ENCODE assay signal across 8 cellular contexts in genomic region chr5:123036391-123037103, GRCh38. TPM values are rescaled to one million over a fixed set of nuclear protein-coding genes. Genes with fewer than 3 reads are reported as not detected.
DNase-seq lines count a peak whose midpoint lies in the region; ATAC-seq and TF ChIP-seq lines count a peak whose summit lies in the region.

TSS of gene PPIC (minus strand) at chr5:123036725. CDS start at chr5:123036625, 100 bp downstream.

- peak within 1 kb of the TSS; percentile 43 for H3K9ac ChIP-seq in BLaER1

- no peak within 1 kb of the TSS for H3K27ac ChIP-seq in BLaER1
- H3K27ac ChIP-seq in body of pancreas: peak within 1 kb of the TSS; percentile 74 to 98 (median 96)

- H3K9me3 Mint-ChIP-seq in progenitor cell of endocrine pancreas (ENCODE audit: low read depth): no peaks in the 10 kb centered on the region

- H3K4me1 ChIP-seq in BLaER1: peaks cover 17% of the 10 kb centered on the region
- peaks cover 23% of the 10 kb centered on the region for H3K4me1 ChIP-seq in body of pancreas

- peaks cover 51% of the 10 kb centered on the region for H3K27me3 Mint-ChIP-seq in progenitor cell of endocrine pancreas

- intact Hi-C loops in body of pancreas (cut with DNase I): no loop called here

- H3K27ac Mint-ChIP-seq in progenitor cell of endocrine pancreas: peak within 1 kb of the TSS; percentile 67

- H4K20me1 ChIP-seq in BLaER1: 0 out of 2 replicates have a peak, but pooled peaks cover 15% of the 10 kb centered on the region

- H3K36me3 ChIP-seq in BLaER1 (no peaks in the 10 kb centered on the region), body of pancreas (replicated peaks in 1 of 2; ENCODE audit: insufficient read depth in 1 of 2, low read depth in 2 of 2) (no peaks in the 10 kb centered on the region)

- H3K4me3 ChIP-seq in BLaER1 (peak within 1 kb of the TSS; percentile 77), body of pancreas (peak within 1 kb of the TSS; percentile 63 to 88)

- DNase-seq in NCI-H774 (lab: John Stamatoyannopoulos, UW) (peak; percentile 48), body of pancreas (peak; percentile 90 to 94 (median 90)), hepatic stellate cell (ENCODE audit: low spot score) (peak; percentile 96), progenitor cell of endocrine pancreas (ENCODE audit: low spot score, unreplicated experiment) (peak; percentile 79)

- ATAC-seq in GM18505 (IDR thresholded peaks at IDR 0.05; ENCODE audit: unreplicated experiment) (peak; percentile 62), HG02981 (IDR thresholded peaks at IDR 0.05; ENCODE audit: unreplicated experiment) (peak; percentile 56), body of pancreas (peak; percentile 93), HG02973 (IDR thresholded peaks at IDR 0.05; ENCODE audit: unreplicated experiment) (no peak)

- peak within 1 kb of the TSS; percentile 78 for H3K4me3 Mint-ChIP-seq in progenitor cell of endocrine pancreas (ENCODE audit: low read depth)

- H3K36me3 Mint-ChIP-seq in progenitor cell of endocrine pancreas (ENCODE audit: insufficient read depth): no peaks in the 10 kb centered on the region

- TF ChIP-seq CTCF in body of pancreas (IDR thresholded peaks at IDR 0.05): peak in 2 of 7 experiments; percentile 5 to 6
- no peak for TF ChIP-seq CTCF in progenitor cell of endocrine pancreas (IDR thresholded peaks at IDR 0.05; ENCODE audit: unreplicated experiment)

- no peak for TF ChIP-seq POLR2A in GM18505 (IDR thresholded peaks at IDR 0.05; ENCODE audit: borderline replicate concordance, extremely low read depth, insufficient read depth, insufficient read length)
- TF ChIP-seq POLR2A in body of pancreas (IDR thresholded peaks at IDR 0.05): peak; percentile 77 to 88 (median 82)

- H3K9me3 ChIP-seq in BLaER1: no peaks in the 10 kb centered on the region
- H3K9me3 ChIP-seq in body of pancreas: no peaks in the 10 kb centered on the region

- H3K4me1 Mint-ChIP-seq in progenitor cell of endocrine pancreas (ENCODE audit: low read depth): peaks cover 8% of the 10 kb centered on the region

- WGBS in body of pancreas, 2 donors: 0% methylated on average over 4 to 84 of the region's 84 CpGs

- H3K27me3 ChIP-seq in BLaER1: peaks cover 54% of the 10 kb centered on the region
- no peaks in the 10 kb centered on the region for H3K27me3 ChIP-seq in body of pancreas

- H3K4me2 ChIP-seq in BLaER1: peak within 1 kb of the TSS; percentile 96

RNA-seq across cellular contexts. Expression of gene PPIC, which starts in this region (rescaled TPM):
- total RNA-seq in body of pancreas (10 to 100 TPM in 1 of 2 donors, 1 to 10 TPM in 1; 9.6 to 31.0 TPM), progenitor cell of endocrine pancreas (21.0 and 26.0 TPM in 2 replicates)
